15 cellular contexts compared by ENCODE assay signal in the genomic region with DNA sequence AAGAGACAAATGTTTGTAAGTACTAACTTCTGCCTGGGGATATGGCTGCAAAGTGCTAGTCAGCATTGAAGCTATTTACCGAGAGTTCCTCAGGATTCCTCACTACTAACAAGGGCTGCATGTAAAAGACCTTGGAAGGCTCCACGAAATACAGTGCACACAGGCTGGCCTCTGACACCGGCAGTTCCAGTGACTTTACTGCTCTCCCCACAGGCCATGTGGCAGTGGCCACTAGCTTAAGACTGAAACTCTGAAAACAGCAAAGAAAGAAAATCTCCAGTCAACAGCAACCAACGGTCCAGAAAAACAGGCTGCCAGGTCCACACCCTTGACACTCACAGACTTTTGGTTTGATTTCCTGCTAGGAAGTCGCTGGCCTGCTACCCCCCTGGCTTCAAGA. TPM values are rescaled to one million over a fixed set of nuclear protein-coding genes. Genes with fewer than 3 reads are reported as not detected.
A peak's percentile ranks its signal among the peaks of the same experiment; 100 is the strongest.
DNase-seq lines count a peak whose midpoint lies in the region; ATAC-seq and TF ChIP-seq lines count a peak whose summit lies in the region.
"Had no signal": no experiment of that assay in that cellular context is flagged by ENCODE, and none has a peak within 500 bp of the region (broad histone marks: within the 10 kb centered on the region; RNA-seq: fewer than 3 reads in every experiment).

No MANE protein-coding gene starts in this region.

- H3K4me3 Mint-ChIP-seq in GM23338 (no peak overlapping the region), brain (no peak overlapping the region), naive B cell (peak overlapping the region in 1 of 8 donors; percentile 57)

- ATAC-seq in GM23338 = peak; percentile 15
- ATAC-seq in naive B cell (ENCODE audit: low read depth in 2 of 2) = no peak
- no peak for ATAC-seq in GM18517 (IDR thresholded peaks at IDR 0.05; ENCODE audit: unreplicated experiment)
- ATAC-seq in psoas muscle = no peak

- no peak overlapping the region for H3K4me3 ChIP-seq in BLaER1
- H3K4me3 ChIP-seq in GM23338 = no peak overlapping the region
- no peak overlapping the region for H3K4me3 ChIP-seq in esophagus muscularis mucosa
- H3K4me3 ChIP-seq in psoas muscle = no peak overlapping the region
- H3K4me3 ChIP-seq in ascending aorta = no peak overlapping the region
- H3K4me3 ChIP-seq: dorsolateral prefrontal cortex, prostate gland, SJSA1, upper lobe of left lung had no signal

- H3K9me3 ChIP-seq in BLaER1 (no peaks in the 10 kb centered on the region), esophagus muscularis mucosa (no peaks in the 10 kb centered on the region), psoas muscle (no peaks in the 10 kb centered on the region), ascending aorta (no peaks in the 10 kb centered on the region)
- H3K9me3 ChIP-seq: BE2C, prostate gland, SJSA1, upper lobe of left lung had no signal

- H3K36me3 Mint-ChIP-seq in GM23338 (ENCODE audit: low read depth) (peaks cover 3% of the 10 kb centered on the region; the same call in 2 of the 3 replicates), brain (peaks cover 4% of the 10 kb centered on the region), naive B cell (peaks cover 0 to 6% of the 10 kb centered on the region in 2 donors)

- H3F3A ChIP-seq in GM23338 (replicated peaks; ENCODE audit: low read depth) = no peaks in the 10 kb centered on the region; the same call in 1 of the 2 replicates

- peak overlapping the region; percentile 90 for H3K27ac Mint-ChIP-seq in GM23338
- H3K27ac Mint-ChIP-seq in brain = peak overlapping the region; percentile 9 to 79 (median 47)
- peak overlapping the region in 5 of 6 donors; percentile 49 to 88 (median 76) for H3K27ac Mint-ChIP-seq in naive B cell

- TF ChIP-seq CTCF in GM23338 (conservative IDR thresholded peaks at IDR 0.05; ENCODE audit: low read depth in 2 of 2) (no peak), brain (conservative IDR thresholded peaks at IDR 0.05) (no peak), esophagus muscularis mucosa (IDR thresholded peaks at IDR 0.05) (no peak), psoas muscle (IDR thresholded peaks at IDR 0.05) (no peak), ascending aorta (IDR thresholded peaks at IDR 0.05) (no peak)

- H3K27me3 ChIP-seq in BLaER1 (no peaks in the 10 kb centered on the region), GM23338 (ENCODE audit: insufficient read depth) (no peaks in the 10 kb centered on the region), esophagus muscularis mucosa (no peaks in the 10 kb centered on the region), psoas muscle (ENCODE audit: insufficient read depth in 3 of 3, low read length in 2 of 3) (no peaks in the 10 kb centered on the region), ascending aorta (no peaks in the 10 kb centered on the region)
- H3K27me3 ChIP-seq: BE2C, dorsolateral prefrontal cortex, SJSA1, upper lobe of left lung had no signal

- H3K27me3 Mint-ChIP-seq in GM23338 (ENCODE audit: insufficient read depth, low read depth, poor library complexity) (peaks cover 11% of the 10 kb centered on the region), brain (no peaks in the 10 kb centered on the region), naive B cell (no peaks in the 10 kb centered on the region)

- H3K79me2 ChIP-seq in GM23338 (replicated peaks; ENCODE audit: insufficient read depth) = peaks cover 90% of the 10 kb centered on the region

- 53% methylated on average over 5 of the region's 5 CpGs for WGBS in esophagus muscularis mucosa
- WGBS in psoas muscle, 3 donors = 49 to 54% (median 54%) methylated on average over 5 of the region's 5 CpGs

- H3K9me2 ChIP-seq in GM23338 (ENCODE audit: insufficient read depth) = no peaks in the 10 kb centered on the region

- H3K36me3 ChIP-seq in BLaER1 = peaks cover 7% of the 10 kb centered on the region
- no peaks in the 10 kb centered on the region for H3K36me3 ChIP-seq in GM23338 (ENCODE audit: insufficient read depth)
- peaks cover 0 to 10% (median 3%) of the 10 kb centered on the region in 4 donors for H3K36me3 ChIP-seq in esophagus muscularis mucosa
- H3K36me3 ChIP-seq in psoas muscle (ENCODE audit: insufficient read depth in 1 of 2, low read depth in 1 of 2) = no peaks in the 10 kb centered on the region
- H3K36me3 ChIP-seq in ascending aorta = no peaks in the 10 kb centered on the region
- H3K36me3 ChIP-seq: BE2C, prostate gland, SJSA1, upper lobe of left lung had no signal

- H3K9me3 Mint-ChIP-seq in GM23338 (no peaks in the 10 kb centered on the region), brain (no peaks in the 10 kb centered on the region), naive B cell (no peaks in the 10 kb centered on the region)

- H3K4me1 ChIP-seq in BLaER1 (peaks cover 37% of the 10 kb centered on the region), GM23338 (ENCODE audit: insufficient read depth) (peaks cover 51% of the 10 kb centered on the region), esophagus muscularis mucosa (peaks cover 0 to 9% (median 4%) of the 10 kb centered on the region in 4 donors), psoas muscle (no peaks in the 10 kb centered on the region), ascending aorta (no peaks in the 10 kb centered on the region)
- H3K4me1 ChIP-seq: prostate gland had no signal

- DNase-seq in GM23338 (ENCODE audit: low spot score) (no peak), naive B cell (no peak), esophagus muscularis mucosa (ENCODE audit: extremely low spot score) (no peak), psoas muscle (no peak), ascending aorta (ENCODE audit: low spot score in 2 of 2) (no peak)
- DNase-seq: BE2C, DMS79 treated with DMSO at 0.1 percent for 48 hours, dorsolateral prefrontal cortex, NCI-H2171, upper lobe of left lung had no signal

- H3K4me2 ChIP-seq in BLaER1 (peak overlapping the region; percentile 46), GM23338 (0 out of 2 replicates have a peak overlapping the region, but pooled peaks have one; percentile 3)

- H4K20me1 ChIP-seq in BLaER1 = peaks cover 9% of the 10 kb centered on the region; the same call in 1 of the 2 replicates
- H4K20me1 ChIP-seq in GM23338 (replicated peaks; ENCODE audit: insufficient read depth) = peaks cover 19% of the 10 kb centered on the region; the same call in 1 of the 2 replicates

- H3K27ac ChIP-seq in BLaER1 = peak overlapping the region; percentile 36; the same call in 1 of the 2 replicates
- peak overlapping the region; percentile 59; the same call in 1 of the 2 replicates for H3K27ac ChIP-seq in GM23338 (ENCODE audit: low read depth)
- no peak overlapping the region for H3K27ac ChIP-seq in esophagus muscularis mucosa (replicated peaks in 1 of 4)
- no peak overlapping the region for H3K27ac ChIP-seq in psoas muscle
- no peak overlapping the region for H3K27ac ChIP-seq in ascending aorta
- H3K27ac ChIP-seq: prostate gland, SJSA1, upper lobe of left lung had no signal

- no peak for TF ChIP-seq POLR2A in esophagus muscularis mucosa (IDR thresholded peaks at IDR 0.05; ENCODE audit: low read depth)

- peaks cover 45% of the 10 kb centered on the region for H3K4me1 Mint-ChIP-seq in GM23338
- H3K4me1 Mint-ChIP-seq in brain = peaks cover 28% of the 10 kb centered on the region
- peaks cover 33 to 54% (median 35%) of the 10 kb centered on the region in 3 donors for H3K4me1 Mint-ChIP-seq in naive B cell

- intact Hi-C loops in esophagus muscularis mucosa (cut with DNase I) (no loop called here), psoas muscle (cut with DNase I) (no loop called here), ascending aorta (cut with DNase I) (no loop called here)

- H2AFZ ChIP-seq in GM23338 = no peak overlapping the region

- no peak for TF ChIP-seq EP300 in esophagus muscularis mucosa (IDR thresholded peaks at IDR 0.05)

- H3K9ac ChIP-seq in BLaER1 = peak overlapping the region; percentile 18; the same call in 1 of the 2 replicates

TF ChIP-seq in GM23338, 12 proteins besides CTCF, POLR2A, EP300 and RAD21 (continues in another document):
- TF ChIP-seq CREB1 (CRISPR knock-in tag; IDR thresholded peaks at IDR 0.05; ENCODE audit: low read depth) = no peak
- TF ChIP-seq, protein P1, sequence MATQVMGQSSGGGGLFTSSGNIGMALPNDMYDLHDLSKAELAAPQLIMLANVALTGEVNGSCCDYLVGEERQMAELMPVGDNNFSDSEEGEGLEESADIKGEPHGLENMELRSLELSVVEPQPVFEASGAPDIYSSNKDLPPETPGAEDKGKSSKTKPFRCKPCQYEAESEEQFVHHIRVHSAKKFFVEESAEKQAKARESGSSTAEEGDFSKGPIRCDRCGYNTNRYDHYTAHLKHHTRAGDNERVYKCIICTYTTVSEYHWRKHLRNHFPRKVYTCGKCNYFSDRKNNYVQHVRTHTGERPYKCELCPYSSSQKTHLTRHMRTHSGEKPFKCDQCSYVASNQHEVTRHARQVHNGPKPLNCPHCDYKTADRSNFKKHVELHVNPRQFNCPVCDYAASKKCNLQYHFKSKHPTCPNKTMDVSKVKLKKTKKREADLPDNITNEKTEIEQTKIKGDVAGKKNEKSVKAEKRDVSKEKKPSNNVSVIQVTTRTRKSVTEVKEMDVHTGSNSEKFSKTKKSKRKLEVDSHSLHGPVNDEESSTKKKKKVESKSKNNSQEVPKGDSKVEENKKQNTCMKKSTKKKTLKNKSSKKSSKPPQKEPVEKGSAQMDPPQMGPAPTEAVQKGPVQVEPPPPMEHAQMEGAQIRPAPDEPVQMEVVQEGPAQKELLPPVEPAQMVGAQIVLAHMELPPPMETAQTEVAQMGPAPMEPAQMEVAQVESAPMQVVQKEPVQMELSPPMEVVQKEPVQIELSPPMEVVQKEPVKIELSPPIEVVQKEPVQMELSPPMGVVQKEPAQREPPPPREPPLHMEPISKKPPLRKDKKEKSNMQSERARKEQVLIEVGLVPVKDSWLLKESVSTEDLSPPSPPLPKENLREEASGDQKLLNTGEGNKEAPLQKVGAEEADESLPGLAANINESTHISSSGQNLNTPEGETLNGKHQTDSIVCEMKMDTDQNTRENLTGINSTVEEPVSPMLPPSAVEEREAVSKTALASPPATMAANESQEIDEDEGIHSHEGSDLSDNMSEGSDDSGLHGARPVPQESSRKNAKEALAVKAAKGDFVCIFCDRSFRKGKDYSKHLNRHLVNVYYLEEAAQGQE (IDR thresholded peaks at IDR 0.05; ENCODE audit: unreplicated experiment) = no peak
- TF ChIP-seq POLR2AphosphoS5 (IDR thresholded peaks at IDR 0.05; ENCODE audit: low read depth) = no peak
- no peak for TF ChIP-seq NANOG (IDR thresholded peaks at IDR 0.05; ENCODE audit: borderline replicate concordance)
- TF ChIP-seq ZNF331 (CRISPR knock-in tag; IDR thresholded peaks at IDR 0.05; ENCODE audit: low read depth) = no peak

RNA-seq across cellular contexts. Expression of a gene that starts 11.1 kb away (rescaled TPM):
- total RNA-seq in GM23338 (2014; rRNA removed; shearing (Covaris generic)) = 25.3 and 25.8 TPM in 2 replicates
- polyA plus RNA-seq in GM23338 (2016; fragmentation: Nextera tagmentation; extraction: Ambion mirVana) = 19.4 and 21.6 TPM in 2 replicates
- 8.5 TPM for polyA plus RNA-seq in brain (ENCODE audit: insufficient read depth, low read depth, low replicate concordance)
- 1 to 10 TPM in 4 of 6 donors, under 1 TPM in 1, not detected in 1; 0.95 to 3.1 (median 2.3) TPM for polyA plus RNA-seq in naive B cell (ENCODE audit: low read depth in 6 of 6)
- 1 to 10 TPM in 1 of 4 donors, under 1 TPM in 3; 0.40 to 1.2 (median 0.70) TPM for total RNA-seq in esophagus muscularis mucosa
- under 1 TPM; 0.24 to 0.64 (median 0.43) TPM for total RNA-seq in psoas muscle
- 1 to 10 TPM in 1 of 3 donors, under 1 TPM in 2; 0.34 to 6.8 (median 0.37) TPM for polyA plus RNA-seq in psoas muscle
- total RNA-seq in ascending aorta = not detected

Comparison
In these comparisons a context has a peak if more than half of its experiments do, and no peak if none do; other contexts are left out.
1. H3K27ac ChIP-seq: peak in BLaER1 (single experiment) and GM23338 (single experiment); none in esophagus muscularis mucosa (0 of 4), psoas muscle (single experiment) and ascending aorta (0 of 2).
2. RNA of a gene that starts 11.1 kb away (total RNA-seq): 25.3 to 25.8 TPM in GM23338; 0.40 to 1.2 TPM in esophagus muscularis mucosa, 0.24 to 0.64 TPM in psoas muscle and not detected in ascending aorta (single experiment); every median in the first group is over 10 times any median in the second.
3. Peak in every context shown above with its lines, with median percentiles within 50 percentile points of each other: H3K27ac Mint-ChIP-seq.